Comparison of ENCODE assay signal across 9 cellular contexts in the genomic region with DNA sequence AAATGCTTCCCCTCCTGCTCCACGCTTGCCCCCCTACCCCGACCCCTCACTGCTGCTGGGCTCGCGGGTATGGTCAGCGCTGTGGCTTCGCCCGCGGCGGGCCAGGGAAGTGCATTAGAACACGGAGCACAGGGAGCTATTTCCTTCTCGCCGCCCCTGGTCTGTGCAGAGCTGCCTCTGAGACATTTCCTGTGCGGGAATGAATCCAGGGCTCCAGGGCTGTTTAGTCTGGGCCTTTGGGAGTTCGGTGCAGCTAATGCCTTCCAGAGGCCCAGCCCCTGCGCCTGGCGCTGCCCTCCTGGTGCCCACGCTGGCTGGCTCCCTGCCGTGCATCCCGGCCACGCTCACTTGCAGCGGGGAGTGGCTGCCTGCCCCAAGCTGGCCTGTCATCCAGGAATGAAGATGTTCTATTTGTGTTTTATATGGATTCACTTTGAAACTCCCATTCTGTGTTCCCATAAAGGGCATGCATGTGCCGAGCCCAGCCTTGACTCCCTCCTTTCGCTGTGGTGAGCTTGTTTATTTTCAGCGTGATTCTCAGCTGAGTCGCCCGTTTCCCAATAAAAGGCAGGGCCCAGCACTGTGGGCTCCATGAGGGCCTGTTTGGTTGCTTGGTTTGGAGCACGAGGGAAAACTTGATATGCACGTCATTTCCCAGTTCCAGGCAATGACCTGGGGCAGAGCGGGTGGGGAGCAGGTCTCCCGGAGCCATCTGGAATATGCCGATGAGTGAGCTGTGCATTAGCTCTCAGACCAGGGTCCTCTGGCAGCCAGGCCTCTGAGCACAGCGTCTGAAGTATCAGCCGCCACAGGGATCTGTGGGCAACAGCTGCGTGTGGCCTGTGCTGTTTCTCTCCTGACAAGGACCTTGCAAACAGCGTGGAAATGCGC. TPM values are rescaled to one million over a fixed set of nuclear protein-coding genes. Genes with fewer than 3 reads are reported as not detected.
DNase-seq lines count a peak whose midpoint lies in the region; ATAC-seq, FAIRE-seq and TF ChIP-seq lines count a peak whose summit lies in the region.
"Had no signal": no experiment of that assay in that cellular context is flagged by ENCODE, and none has a peak within 500 bp of the region (broad histone marks: within the 10 kb centered on the region; RNA-seq: fewer than 3 reads in every experiment).

No MANE protein-coding gene starts in this region.

- intact Hi-C loops in thyroid gland (cut with DNase I) = no loop called here

- peak; percentile 93 for DNase-seq in HS-27A (ENCODE audit: low read depth)
- peak; percentile 32 for DNase-seq in bronchial epithelial cell (ENCODE audit: low read depth)
- DNase-seq in kidney epithelial cell (ENCODE audit: low read depth) = peak; percentile 35
- peak; percentile 18 to 23 for DNase-seq in thyroid gland
- DNase-seq in NCI-H82 treated with DMSO at 0.1 percent for 48 hours (lab: John Stamatoyannopoulos, UW; ENCODE audit: unreplicated experiment) = no peak
- no peak for DNase-seq in GM10248 (ENCODE audit: extremely low spot score)
- no peak for DNase-seq in erythroblast (lab: John Stamatoyannopoulos, UW)
- DNase-seq: stimulated activated CD4-positive, alpha-beta T cell treated with anti-CD3 and anti-CD28 coated beads, Interleukin-12 subunit alpha, Interleukin-12 subunit beta, amount 100 ng/mL, for 4 hours had no signal

- TF ChIP-seq POLR2A in thyroid gland (IDR thresholded peaks at IDR 0.05) (no peak), erythroblast (IDR thresholded peaks at IDR 0.05; ENCODE audit: low read length) (no peak)

- H3K9me3 ChIP-seq in thyroid gland = no peaks in the 10 kb centered on the region

- peak overlapping the region; percentile 24 to 47 (median 38) for H3K27ac ChIP-seq in thyroid gland

- FAIRE-seq in bronchial epithelial cell (lab: Jason Lieb, UNC) = no peak

- no peaks in the 10 kb centered on the region for H3K36me3 ChIP-seq in bronchial epithelial cell (ENCODE audit: control insufficient read depth, insufficient read depth, low read length)
- no peaks in the 10 kb centered on the region for H3K36me3 ChIP-seq in kidney epithelial cell (ENCODE audit: control insufficient read depth, insufficient read depth, low read length)
- no peaks in the 10 kb centered on the region for H3K36me3 ChIP-seq in thyroid gland

- CTCF ChIA-PET in GM10248 (lab: Yijun Ruan, JAX) = no interaction called here

- ATAC-seq in GM21737 (IDR thresholded peaks at IDR 0.05; ENCODE audit: unreplicated experiment) = no peak

- no peaks in the 10 kb centered on the region for H3K27me3 ChIP-seq in bronchial epithelial cell (ENCODE audit: control insufficient read depth, insufficient read depth, low read length)
- H3K27me3 ChIP-seq in kidney epithelial cell (ENCODE audit: control insufficient read depth, insufficient read depth, low read length) = no peaks in the 10 kb centered on the region
- no peaks in the 10 kb centered on the region for H3K27me3 ChIP-seq in thyroid gland

- TF ChIP-seq CTCF in bronchial epithelial cell (IDR thresholded peaks at IDR 0.05; ENCODE audit: insufficient read depth, low read length, severe bottlenecking) = no peak
- no peak for TF ChIP-seq CTCF in kidney epithelial cell (IDR thresholded peaks at IDR 0.05; ENCODE audit: insufficient read depth, low read length, poor library complexity, severe bottlenecking)
- TF ChIP-seq CTCF in thyroid gland (IDR thresholded peaks at IDR 0.05) = no peak
- no peak for TF ChIP-seq CTCF in GM10248 (IDR thresholded peaks at IDR 0.05; ENCODE audit: control extremely low read depth, extremely low read depth, low read depth, missing control alignments)

- H3K4me3 ChIP-seq in bronchial epithelial cell (ENCODE audit: low read depth, low read length) = no peak overlapping the region
- no peak overlapping the region for H3K4me3 ChIP-seq in kidney epithelial cell (ENCODE audit: low read depth, low read length)
- no peak overlapping the region for H3K4me3 ChIP-seq in thyroid gland (replicated peaks in 1 of 3)

- POLR2A ChIA-PET in GM10248 (lab: Yijun Ruan, JAX) = no interaction called here

- WGBS in thyroid gland, 2 donors = 60 to 66% methylated on average over 30 to 34 of the region's 36 CpGs

- H3K4me1 ChIP-seq in thyroid gland = peaks cover 8 to 19% of the 10 kb centered on the region in 2 donors

RNA-seq across cellular contexts. Expression of gene SH3RF3, which starts 42.7 kb away (rescaled TPM):
- under 0.01 and 0.51 TPM in 2 replicates for total RNA-seq in bronchial epithelial cell
- 9.6 and 11.3 TPM in 2 replicates for total RNA-seq in kidney epithelial cell
- total RNA-seq in thyroid gland = 1 to 10 TPM; 2.1 to 7.4 (median 2.8) TPM

Comparison
In these comparisons a context has a peak if more than half of its experiments do, and no peak if none do; other contexts are left out.
1. DNase-seq: peak in HS-27A (single experiment), bronchial epithelial cell (single experiment), kidney epithelial cell (single experiment) and thyroid gland (2 of 2); none in NCI-H82 treated with DMSO at 0.1 percent for 48 hours (single experiment), GM10248 (single experiment) and erythroblast (0 of 2).